ENCODE assay signal across 21 cellular contexts in genomic region chr3:168341965-168342719, GRCh38.
DNase-seq lines count a peak whose midpoint lies in the region; ATAC-seq, FAIRE-seq and TF ChIP-seq lines count a peak whose summit lies in the region.
"Had no signal": no experiment of that assay in that cellular context is flagged by ENCODE, and none has a peak within 500 bp of the region (broad histone marks: within the 10 kb centered on the region; RNA-seq: fewer than 3 reads in every experiment).

No MANE protein-coding gene starts in this region.

- WGBS in liver, result 20% methylated on average over 2 of the region's 2 CpGs
- 4% methylated on average over 2 of the region's 2 CpGs for WGBS in HepG2 (ENCODE audit: low lambda C conversion rate)

- H3K4me3 ChIP-seq in liver (ENCODE audit: low read depth in 1 of 3, low read length in 3 of 3), result no peak overlapping the region
- H3K4me3 ChIP-seq in HepG2 (replicated peaks in 1 of 3; ENCODE audit: insufficient read depth in 1 of 3, low read depth in 2 of 3, low read length in 3 of 3), result no peak overlapping the region
- H3K4me3 ChIP-seq in fibroblast of lung (replicated peaks in 1 of 4; ENCODE audit: control extremely low read depth in 1 of 4, insufficient read depth in 1 of 4, low read depth in 3 of 4, low read length in 4 of 4), result no peak overlapping the region
- H3K4me3 ChIP-seq: BLaER1, gastrocnemius medialis had no signal

- H3K79me2 ChIP-seq in HepG2 (ENCODE audit: insufficient read depth, low read length), result no peaks in the 10 kb centered on the region
- no peaks in the 10 kb centered on the region for H3K79me2 ChIP-seq in fibroblast of lung (ENCODE audit: control insufficient read depth, insufficient read depth, low read length)
- H3K79me2 ChIP-seq: parathyroid adenoma had no signal

- no peak overlapping the region for H3K4me3 Mint-ChIP-seq in nephron progenitor cell
- H3K4me3 Mint-ChIP-seq: activated naive CD8-positive, alpha-beta T cell had no signal

- H3K9me3 Mint-ChIP-seq in nephron progenitor cell, result no peaks in the 10 kb centered on the region

- H3K9me3 ChIP-seq in liver (ENCODE audit: control insufficient read depth in 4 of 4, low read length in 3 of 4) (no peaks in the 10 kb centered on the region), HepG2 (ENCODE audit: low read length) (no peaks in the 10 kb centered on the region), fibroblast of lung (ENCODE audit: control insufficient read depth, insufficient read depth, low read depth, low read length) (no peaks in the 10 kb centered on the region)
- H3K9me3 ChIP-seq: BLaER1, gastrocnemius medialis, SK-N-SH had no signal

- H3K36me3 ChIP-seq in liver (ENCODE audit: control insufficient read depth in 4 of 4, insufficient read depth in 3 of 4, low read depth in 1 of 4, low read length in 3 of 4) (no peaks in the 10 kb centered on the region), HepG2 (replicated peaks in 1 of 2; ENCODE audit: control insufficient read depth in 1 of 2, insufficient read depth in 2 of 2, low read length in 2 of 2) (no peaks in the 10 kb centered on the region), fibroblast of lung (ENCODE audit: control insufficient read depth, insufficient read depth, low read length) (no peaks in the 10 kb centered on the region)
- H3K36me3 ChIP-seq: BLaER1, gastrocnemius medialis had no signal

- H2AFZ ChIP-seq in HepG2 (ENCODE audit: low read length) (no peak overlapping the region), fibroblast of lung (ENCODE audit: low read length) (no peak overlapping the region)
- H2AFZ ChIP-seq: parathyroid adenoma had no signal

- CTCF ChIA-PET in HepG2 (lab: Yijun Ruan, JAX; ENCODE audit: low intra/inter-chr PET ratio, low total read pairs), result no interaction called here

- no TSS peak for BruUV-seq in HepG2 (replicated peaks; lab: Mats Ljungman, UMichigan)

- no peak for TF ChIP-seq POLR2A in HepG2 (IDR thresholded peaks at IDR 0.05; ENCODE audit: insufficient read depth in 1 of 2, low read depth in 2 of 2, low read length in 2 of 2)

- ATAC-seq in HepG2 (no peak), GM19452 (IDR thresholded peaks at IDR 0.05; ENCODE audit: unreplicated experiment) (no peak)
- ATAC-seq: gastrocnemius medialis had no signal

- H3K4me1 ChIP-seq in liver (ENCODE audit: control insufficient read depth in 4 of 4, insufficient read depth in 4 of 4, low read length in 3 of 4) (peaks cover 0 to 31% (median 22%) of the 10 kb centered on the region in 4 donors), HepG2 (ENCODE audit: insufficient read depth, low read length) (no peaks in the 10 kb centered on the region), fibroblast of lung (ENCODE audit: control insufficient read depth, extremely low read depth, insufficient read depth, low read length) (peaks cover 18% of the 10 kb centered on the region)
- H3K4me1 ChIP-seq: BLaER1, gastrocnemius medialis, parathyroid adenoma had no signal

- DNase-seq in HepG2 (ENCODE audit: low spot score) (no peak), fibroblast of lung (ENCODE audit: low read depth in 2 of 2) (peak; percentile 22 to 45), nephron progenitor cell (no peak), cardiac septum (ENCODE audit: low spot score) (no peak), NCI-H510A (lab: John Stamatoyannopoulos, UW) (no peak)
- no peak for DNase-seq in activated CD8-positive, alpha-beta memory T cell treated with anti-CD3 and anti-CD28 coated beads, Interleukin-2, amount 50 U/mL, for 4 hours
- DNase-seq: activated CD8-positive, alpha-beta memory T cell treated with anti-CD3 and anti-CD28 coated beads for 24 hours; dermis blood vessel endothelial cell; gastrocnemius medialis; NCI-H1436; small intestine; stimulated activated CD4-positive, alpha-beta T cell treated with anti-CD3 and anti-CD28 coated beads, Interleukin-4, amount 100 ng/mL, for 4 hours had no signal

- no peak overlapping the region for H3K9ac ChIP-seq in liver (ENCODE audit: low read depth in 1 of 2, low read length in 2 of 2)
- H3K9ac ChIP-seq in HepG2 (ENCODE audit: insufficient read depth, low read depth, low read length), result no peak overlapping the region
- no peak overlapping the region for H3K9ac ChIP-seq in fibroblast of lung (ENCODE audit: insufficient read depth, low read length)
- H3K9ac ChIP-seq: BLaER1, parathyroid adenoma, SK-N-SH had no signal

- H3K4me1 Mint-ChIP-seq in nephron progenitor cell, result peaks cover 38% of the 10 kb centered on the region

- peak overlapping the region; percentile 86 for H3K27ac Mint-ChIP-seq in nephron progenitor cell
- H3K27ac Mint-ChIP-seq: activated naive CD8-positive, alpha-beta T cell had no signal

- intact Hi-C loops in HepG2 (cut with micrococcal nuclease; ENCODE audit: unreplicated experiment), result no loop called here
- intact Hi-C loops in cardiac septum (cut with DNase I), result no loop called here

- H3K27me3 ChIP-seq in liver (ENCODE audit: control insufficient read depth in 4 of 4, insufficient read depth in 4 of 4, low read length in 3 of 4) (no peaks in the 10 kb centered on the region), HepG2 (ENCODE audit: control insufficient read depth in 1 of 2, insufficient read depth in 2 of 2, low read length in 2 of 2) (no peaks in the 10 kb centered on the region), fibroblast of lung (ENCODE audit: control insufficient read depth, insufficient read depth, low read length) (no peaks in the 10 kb centered on the region)
- H3K27me3 ChIP-seq: BLaER1, gastrocnemius medialis had no signal

- H3K27ac ChIP-seq in liver (ENCODE audit: low read depth in 1 of 2, low read length in 2 of 2) (no peak overlapping the region), HepG2 (ENCODE audit: extremely low read length, insufficient read depth, low read length) (no peak overlapping the region), fibroblast of lung (ENCODE audit: insufficient read depth, low read length) (no peak overlapping the region)
- H3K27ac ChIP-seq: BLaER1, gastrocnemius medialis, parathyroid adenoma had no signal

- H3K27me3 Mint-ChIP-seq in nephron progenitor cell (ENCODE audit: low read depth, poor library complexity), result no peaks in the 10 kb centered on the region
- H3K27me3 Mint-ChIP-seq: activated naive CD8-positive, alpha-beta T cell had no signal

- FAIRE-seq in HepG2 (lab: Jason Lieb, UNC), result no peak
- FAIRE-seq: A204.1, GM19239, H54, small intestine had no signal

- H3K36me3 Mint-ChIP-seq in nephron progenitor cell (ENCODE audit: low read depth), result no peaks in the 10 kb centered on the region
- H3K36me3 Mint-ChIP-seq: activated naive CD8-positive, alpha-beta T cell had no signal

- H3K4me2 ChIP-seq in HepG2 (ENCODE audit: low read depth, low read length), result no peak overlapping the region
- H3K4me2 ChIP-seq in fibroblast of lung (ENCODE audit: extremely low read depth, insufficient read depth, low read length), result peak overlapping the region; percentile 62
- H3K4me2 ChIP-seq: BLaER1, SK-N-SH had no signal

- no peak for TF ChIP-seq CTCF in liver (IDR thresholded peaks at IDR 0.05; ENCODE audit: low read depth, low read length, missing input control)
- no peak for TF ChIP-seq CTCF in HepG2 (CRISPR knock-in tag; IDR thresholded peaks at IDR 0.05)
- TF ChIP-seq CTCF in fibroblast of lung (conservative IDR thresholded peaks at IDR 0.05 in 1 of 2, IDR thresholded peaks at IDR 0.05 in 1 of 2; ENCODE audit: low read depth in 1 of 2, low read length in 2 of 2), result no peak
- TF ChIP-seq CTCF in nephron progenitor cell (IDR thresholded peaks at IDR 0.05), result no peak

- POLR2A ChIA-PET in HepG2 (lab: Yijun Ruan, JAX), result no interaction called here

- TF ChIP-seq EP300 in HepG2 (IDR thresholded peaks at IDR 0.05; ENCODE audit: low read depth in 2 of 2, low read length in 2 of 2) (no peak), HepG2 (CRISPR knock-in tag; IDR thresholded peaks at IDR 0.05; ENCODE audit: borderline replicate concordance) (no peak)

- in situ Hi-C loops in HepG2 (cut with HindIII; ENCODE audit: extremely low pct_ligation_motif_present, low pct_unique_long_range_greater_than_20kb), result no loop called here

- TF ChIP-seq RAD21 in liver (IDR thresholded peaks at IDR 0.05) (no peak), HepG2 (CRISPR knock-in tag; IDR thresholded peaks at IDR 0.05) (no peak)

- H4K20me1 ChIP-seq in HepG2 (ENCODE audit: insufficient read depth, low read length) (no peaks in the 10 kb centered on the region), fibroblast of lung (ENCODE audit: control insufficient read depth, extremely low read depth, insufficient read depth, low read length) (no peaks in the 10 kb centered on the region)
- H4K20me1 ChIP-seq: BLaER1 had no signal

TF ChIP-seq in liver, 16 proteins besides CTCF, POLR2A, EP300 and RAD21:
- TF ChIP-seq EGR1 (IDR thresholded peaks at IDR 0.05; ENCODE audit: low read depth in 2 of 2) (no peak), FOXA2 (IDR thresholded peaks at IDR 0.05) (peak; percentile 76)

TF ChIP-seq in HepG2, 621 proteins besides CTCF, POLR2A, EP300 and RAD21:
- TF ChIP-seq NRL (CRISPR knock-in tag; IDR thresholded peaks at IDR 0.05; ENCODE audit: borderline replicate concordance) (no peak), NCOR1 (IDR thresholded peaks at IDR 0.05; ENCODE audit: borderline replicate concordance, low read length) (no peak), POLR2G (IDR thresholded peaks at IDR 0.05; ENCODE audit: low read depth, low read length) (no peak), ZBTB4 (CRISPR knock-in tag; IDR thresholded peaks at IDR 0.05; ENCODE audit: borderline replicate concordance) (no peak), ZNF547 (CRISPR knock-in tag; IDR thresholded peaks at IDR 0.05) (no peak), MTF1 (CRISPR knock-in tag; IDR thresholded peaks at IDR 0.05) (no peak), ZNF230 (CRISPR knock-in tag; IDR thresholded peaks at IDR 0.05) (no peak)
TF ChIP-seq in HepG2: peak in this region for 0.

Comparison
In these comparisons a context has a peak if more than half of its experiments do, and no peak if none do; other contexts are left out.
1. DNase-seq: peak in fibroblast of lung (2 of 2); none in HepG2 (single experiment), nephron progenitor cell (single experiment), activated CD8-positive, alpha-beta memory T cell treated with anti-CD3 and anti-CD28 coated beads, Interleukin-2, amount 50 U/mL, for 4 hours (single experiment), cardiac septum (single experiment) and NCI-H510A (single experiment).